In the genomic region with DNA sequence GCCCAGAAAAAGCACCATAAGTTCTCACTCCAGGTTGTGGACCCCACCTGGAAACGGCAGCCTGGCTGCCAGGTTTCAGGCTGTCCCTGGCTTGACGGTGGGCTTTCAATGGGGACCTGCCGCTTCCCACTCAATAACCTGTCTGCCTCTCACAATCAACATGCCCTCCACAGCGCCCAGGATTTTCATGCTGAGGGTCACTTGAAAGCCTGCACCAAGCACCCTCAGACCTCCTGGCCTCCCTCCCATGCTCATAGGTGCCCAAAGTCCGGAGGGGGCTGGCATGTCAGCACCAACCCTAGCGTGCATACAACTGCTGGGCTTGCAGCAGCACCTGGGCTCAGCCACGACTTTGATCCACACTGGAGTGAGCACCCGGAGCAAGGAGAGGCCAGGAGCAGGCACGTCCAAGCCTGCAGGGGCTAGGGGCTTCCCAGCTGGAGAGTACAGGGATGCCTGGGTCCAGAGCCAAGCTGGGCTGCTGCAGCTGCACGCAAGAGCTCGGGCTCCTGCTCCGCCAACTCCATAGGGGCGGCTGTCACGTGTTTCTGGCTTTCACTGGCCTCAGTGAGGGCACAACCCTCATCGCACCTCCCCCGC, we compare ENCODE assay signal across 18 cellular contexts.
"Had no signal": no experiment of that assay in that cellular context is flagged by ENCODE, and none has a peak within 500 bp of the region (broad histone marks: within the 10 kb centered on the region; RNA-seq: fewer than 3 reads in every experiment).

No MANE protein-coding gene starts in this region.

- H3K4me3 ChIP-seq: lung, pancreas, skin epidermis, upper lobe of left lung had no signal

- H3K36me3 Mint-ChIP-seq: activated naive CD8-positive, alpha-beta T cell treated with anti-CD3 and anti-CD28 coated beads, Interleukin-2, amount 10 ng/mL, durations not matched to agents 7 days and 5 days had no signal

- H3K27me3 Mint-ChIP-seq: activated B cell treated with CpG ODN at 0.5 μM for 24 hours; activated naive CD8-positive, alpha-beta T cell treated with anti-CD3 and anti-CD28 coated beads, Interleukin-2, amount 10 ng/mL, durations not matched to agents 7 days and 5 days; dendritic cell treated with granulocyte-macrophage colony-stimulating factor and Interleukin-4, amounts not matched to agents 40 ng/mL and 50 ng/mL, for 4 days; stimulated activated naive CD8-positive, alpha-beta T cell treated with anti-CD3 and anti-CD28 coated beads, Interleukin-15, amount 100 ng/mL, for 72 hours; T-helper 17 cell had no signal

- DNase-seq: activated B cell treated with CpG ODN at 0.5 μM for 24 hours; activated CD4-positive, alpha-beta T cell treated with anti-CD3 and anti-CD28 coated beads for 48 hours; activated CD8-positive, alpha-beta memory T cell treated with anti-CD3 and anti-CD28 coated beads, Interleukin-2, amount 50 U/mL, for 48 hours; activated naive CD8-positive, alpha-beta T cell treated with anti-CD3 and anti-CD28 coated beads, Interleukin-2, amount 10 ng/mL, durations not matched to agents 7 days and 5 days; activated T-cell treated with anti-CD3 and anti-CD28 coated beads, Interleukin-2, amount 50 U/mL, for 72 hours; effector memory CD4-positive, alpha-beta T cell; foreskin melanocyte; left colon; midbrain; retina; stimulated activated naive CD8-positive, alpha-beta T cell treated with anti-CD3 and anti-CD28 coated beads, Interleukin-15, amount 100 ng/mL, for 72 hours; T-helper 17 cell had no signal

- H3K4me3 Mint-ChIP-seq: activated B cell treated with CpG ODN at 0.5 μM for 24 hours; activated naive CD8-positive, alpha-beta T cell treated with anti-CD3 and anti-CD28 coated beads, Interleukin-2, amount 10 ng/mL, durations not matched to agents 7 days and 5 days; activated T-cell treated with anti-CD3 and anti-CD28 coated beads, Interleukin-2, amount 50 U/mL, for 72 hours; dendritic cell treated with granulocyte-macrophage colony-stimulating factor and Interleukin-4, amounts not matched to agents 40 ng/mL and 50 ng/mL, for 4 days; stimulated activated naive CD8-positive, alpha-beta T cell treated with anti-CD3 and anti-CD28 coated beads, Interleukin-15, amount 100 ng/mL, for 72 hours; T-helper 17 cell had no signal

- H3K4me1 Mint-ChIP-seq: activated B cell treated with CpG ODN at 0.5 μM for 24 hours; activated naive CD8-positive, alpha-beta T cell treated with anti-CD3 and anti-CD28 coated beads, Interleukin-2, amount 10 ng/mL, durations not matched to agents 7 days and 5 days; stimulated activated naive CD8-positive, alpha-beta T cell treated with anti-CD3 and anti-CD28 coated beads, Interleukin-15, amount 100 ng/mL, for 72 hours; T-helper 17 cell had no signal

- H3K36me3 ChIP-seq: pancreas, upper lobe of left lung had no signal

- H3K9me3 Mint-ChIP-seq: activated B cell treated with CpG ODN at 0.5 μM for 24 hours; dendritic cell treated with granulocyte-macrophage colony-stimulating factor and Interleukin-4, amounts not matched to agents 40 ng/mL and 50 ng/mL, for 4 days; stimulated activated naive CD8-positive, alpha-beta T cell treated with anti-CD3 and anti-CD28 coated beads, Interleukin-15, amount 100 ng/mL, for 72 hours had no signal

- H3K4me1 ChIP-seq: pancreas, upper lobe of left lung had no signal

- H3K27ac ChIP-seq: epithelial cell of prostate, pancreas, skin epidermis, upper lobe of left lung had no signal

- ATAC-seq: activated T-cell treated with anti-CD3 and anti-CD28 coated beads, Interleukin-2, amount 50 U/mL, for 72 hours; left colon; pancreas; stimulated activated naive CD8-positive, alpha-beta T cell treated with anti-CD3 and anti-CD28 coated beads, Interleukin-15, amount 100 ng/mL, for 72 hours; T-helper 17 cell had no signal

- H3K27me3 ChIP-seq: pancreas, upper lobe of left lung had no signal

- H3K9me3 ChIP-seq: pancreas, upper lobe of left lung had no signal

- H3K27ac Mint-ChIP-seq: activated B cell treated with CpG ODN at 0.5 μM for 24 hours; activated naive CD8-positive, alpha-beta T cell treated with anti-CD3 and anti-CD28 coated beads, Interleukin-2, amount 10 ng/mL, durations not matched to agents 7 days and 5 days; activated T-cell treated with anti-CD3 and anti-CD28 coated beads, Interleukin-2, amount 50 U/mL, for 72 hours; dendritic cell treated with granulocyte-macrophage colony-stimulating factor and Interleukin-4, amounts not matched to agents 40 ng/mL and 50 ng/mL, for 4 days; stimulated activated naive CD8-positive, alpha-beta T cell treated with anti-CD3 and anti-CD28 coated beads, Interleukin-15, amount 100 ng/mL, for 72 hours; T-helper 17 cell had no signal
